In genomic region chr20:48609491-48609978, GRCh38 we compare ENCODE assay signal across 15 cellular contexts.
DNase-seq lines count a peak whose midpoint lies in the region; ATAC-seq and TF ChIP-seq lines count a peak whose summit lies in the region.
"Had no signal": no experiment of that assay in that cellular context is flagged by ENCODE, and none has a peak within 500 bp of the region (broad histone marks: within the 10 kb centered on the region; RNA-seq: fewer than 3 reads in every experiment).

No MANE protein-coding gene starts in this region.

- no peak overlapping the region for H3K4me2 ChIP-seq in mesenchymal stem cell (ENCODE audit: low read length, poor library complexity, severe bottlenecking)

- no peak for TF ChIP-seq POLR2A in upper lobe of left lung (IDR thresholded peaks at IDR 0.05)

- no peak overlapping the region for H3K23ac ChIP-seq in mesenchymal stem cell (ENCODE audit: low read length in 2 of 2)

- H2BK12ac ChIP-seq in mesenchymal stem cell (ENCODE audit: low read length in 2 of 2), result no peak overlapping the region

- no peak overlapping the region for H2BK15ac ChIP-seq in mesenchymal stem cell (ENCODE audit: low read depth, poor library complexity, severe bottlenecking)

- no peak overlapping the region for H2AFZ ChIP-seq in mesenchymal stem cell (ENCODE audit: low read depth, low read length)

- H3K36me3 ChIP-seq in GM06990 (ENCODE audit: control insufficient read depth, insufficient read depth, low read length) (no peaks in the 10 kb centered on the region), mesenchymal stem cell (ENCODE audit: control insufficient read depth in 1 of 2, insufficient read depth in 2 of 2, low read depth in 1 of 2, low read length in 2 of 2) (no peaks in the 10 kb centered on the region), upper lobe of left lung (no peaks in the 10 kb centered on the region)
- H3K36me3 ChIP-seq: vagina had no signal

- no peak overlapping the region for H3K27ac ChIP-seq in mesenchymal stem cell (ENCODE audit: low read length, poor library complexity, severe bottlenecking)
- H3K27ac ChIP-seq in upper lobe of left lung, result no peak overlapping the region
- H3K27ac ChIP-seq: vagina had no signal

- no peak for TF ChIP-seq CTCF in GM06990 (IDR thresholded peaks at IDR 0.05; ENCODE audit: insufficient read depth, low read length, poor library complexity, severe bottlenecking)
- no peak for TF ChIP-seq CTCF in upper lobe of left lung (IDR thresholded peaks at IDR 0.05)

- H3K14ac ChIP-seq in mesenchymal stem cell (ENCODE audit: low read length in 2 of 2), result no peak overlapping the region

- TF ChIP-seq EP300 in upper lobe of left lung (IDR thresholded peaks at IDR 0.05), result no peak

- no peak overlapping the region for H2BK5ac ChIP-seq in mesenchymal stem cell (ENCODE audit: low read depth, low read length, poor library complexity, severe bottlenecking)

- H4K91ac ChIP-seq in mesenchymal stem cell (ENCODE audit: low read length), result no peak overlapping the region

- H3K4me1 ChIP-seq in mesenchymal stem cell (ENCODE audit: control insufficient read depth, insufficient read depth, low read depth, low read length) (no peaks in the 10 kb centered on the region), upper lobe of left lung (no peaks in the 10 kb centered on the region)
- H3K4me1 ChIP-seq: vagina had no signal

- no peaks in the 10 kb centered on the region for H3K27me3 ChIP-seq in GM06990 (replicated peaks; ENCODE audit: control insufficient read depth, insufficient read depth, low read length)
- peaks cover 37 to 86% of the 10 kb centered on the region in 2 experiments for H3K27me3 ChIP-seq in mesenchymal stem cell (ENCODE audit: control insufficient read depth in 1 of 2, insufficient read depth in 1 of 2, low read length in 2 of 2)
- H3K27me3 ChIP-seq in upper lobe of left lung, result no peaks in the 10 kb centered on the region
- H3K27me3 ChIP-seq: vagina had no signal

- no peaks in the 10 kb centered on the region for H3K9me3 ChIP-seq in mesenchymal stem cell (ENCODE audit: control insufficient read depth, low read length)
- H3K9me3 ChIP-seq in upper lobe of left lung, result no peaks in the 10 kb centered on the region
- H3K9me3 ChIP-seq: vagina had no signal

- H3K4me3 ChIP-seq in GM06990 (replicated peaks; ENCODE audit: low read depth, low read length) (no peak overlapping the region), mesenchymal stem cell (ENCODE audit: insufficient read depth in 1 of 2, low read depth in 1 of 2, low read length in 2 of 2) (no peak overlapping the region), upper lobe of left lung (no peak overlapping the region)
- H3K4me3 ChIP-seq: vagina had no signal

- H3K4ac ChIP-seq in mesenchymal stem cell (ENCODE audit: low read depth in 1 of 2, low read length in 2 of 2), result no peak overlapping the region

- DNase-seq in GM06990 (ENCODE audit: extremely low read depth, insufficient read length), result peak; percentile 38
- DNase-seq in mesenchymal stem cell, result no peak
- DNase-seq in upper lobe of left lung, result no peak
- no peak for DNase-seq in activated CD4-positive, CD25-positive, alpha-beta regulatory T cell (lab: John Stamatoyannopoulos, UW)
- DNase-seq: AML-193; amniotic stem cell; effector CD4-positive, alpha-beta T cell; HCEC 1CT; mammary epithelial cell; NCI-H1930 had no signal

- no peak overlapping the region for H2AK5ac ChIP-seq in mesenchymal stem cell (ENCODE audit: low read length, severe bottlenecking)

- no peak overlapping the region for H3K9ac ChIP-seq in mesenchymal stem cell (ENCODE audit: low read length)

- ATAC-seq in GM18870 (IDR thresholded peaks at IDR 0.05; ENCODE audit: unreplicated experiment) (peak; percentile 70), HG02571 (IDR thresholded peaks at IDR 0.05; ENCODE audit: unreplicated experiment) (peak; percentile 76), HG03575 (IDR thresholded peaks at IDR 0.05; ENCODE audit: extremely low read depth, insufficient number of reproducible peaks, low FRiP score, unreplicated experiment) (peak; percentile 61), GM19452 (IDR thresholded peaks at IDR 0.05; ENCODE audit: unreplicated experiment) (no peak), upper lobe of left lung (ENCODE audit: low FRiP score in 2 of 2) (no peak)

- H3K79me1 ChIP-seq in mesenchymal stem cell (replicated peaks; ENCODE audit: low read length, poor library complexity, severe bottlenecking), result no peaks in the 10 kb centered on the region

- H2BK120ac ChIP-seq in mesenchymal stem cell (ENCODE audit: low read depth, low read length), result no peak overlapping the region

- 54% methylated on average over 1 of the region's 5 CpGs for WGBS in mesenchymal stem cell
- 71 to 73% methylated on average over 5 of the region's 5 CpGs for WGBS in upper lobe of left lung, 2 donors

- H3K18ac ChIP-seq in mesenchymal stem cell (ENCODE audit: low read depth in 1 of 2, low read length in 2 of 2), result no peak overlapping the region

- H4K8ac ChIP-seq in mesenchymal stem cell (ENCODE audit: low read length), result no peak overlapping the region

Comparison
In these comparisons a context has a peak if more than half of its experiments do, and no peak if none do; other contexts are left out.
1. ATAC-seq: peak in GM18870 (single experiment), HG02571 (single experiment) and HG03575 (single experiment); none in GM19452 (single experiment) and upper lobe of left lung (0 of 2).